8 cellular contexts compared by ENCODE assay signal in the genomic region with DNA sequence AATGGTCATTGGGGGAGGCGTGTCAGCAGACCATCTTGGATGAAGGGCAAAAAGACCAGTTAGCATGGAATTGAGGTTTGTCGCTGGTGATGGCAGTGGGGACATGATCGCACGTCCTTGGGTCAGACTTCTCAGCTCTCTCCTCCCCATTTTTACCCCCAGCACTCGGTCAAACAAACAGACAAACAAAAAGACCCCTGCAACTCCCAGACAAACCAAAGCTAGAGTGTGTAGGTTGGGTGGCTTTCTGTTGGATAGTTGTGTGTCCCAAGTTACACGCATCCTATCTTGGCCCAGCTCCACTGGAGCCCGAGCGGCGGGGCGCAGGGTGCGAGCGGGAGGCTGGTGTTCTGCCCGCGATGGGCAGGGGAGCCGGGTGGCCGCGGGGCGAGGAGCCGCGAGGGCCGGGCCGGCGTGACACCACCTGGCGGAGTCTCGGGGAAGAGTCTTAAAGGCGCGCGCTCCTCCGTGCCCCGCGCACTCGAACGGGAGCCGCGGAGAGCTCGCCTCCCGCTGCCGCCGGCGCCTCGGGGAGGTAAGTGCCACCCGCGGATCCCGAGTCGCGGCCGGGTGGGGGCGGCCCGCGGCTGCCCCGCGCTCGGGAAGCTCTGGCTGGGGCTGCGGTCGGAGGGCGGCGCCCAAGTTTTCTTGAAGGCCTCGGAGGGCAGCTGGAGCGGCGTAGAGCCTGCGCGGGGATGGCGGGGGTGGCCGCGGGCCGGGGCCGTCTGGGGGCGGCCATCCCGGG. TPM values are rescaled to one million over a fixed set of nuclear protein-coding genes. Genes with fewer than 3 reads are reported as not detected.
A peak's percentile ranks its signal among the peaks of the same experiment; 100 is the strongest.
DNase-seq lines count a peak whose midpoint lies in the region; ATAC-seq lines count a peak whose summit lies in the region.

No MANE protein-coding gene starts in this region.

- peak; percentile 58 to 73 for ATAC-seq in right cardiac atrium
- ATAC-seq in GM19023 (IDR thresholded peaks at IDR 0.05; ENCODE audit: unreplicated experiment): no peak
- no peak for ATAC-seq in HG02840 (IDR thresholded peaks at IDR 0.05; ENCODE audit: low FRiP score, unreplicated experiment)

- DNase-seq in NCI-H345 (lab: John Stamatoyannopoulos, UW) (peak; percentile 3), NCI-H345 treated with DMSO at 0.1 percent for 48 hours (lab: John Stamatoyannopoulos, UW; ENCODE audit: unreplicated experiment) (no peak), right cardiac atrium (peak; percentile 42 to 69 (median 65)), UCSD-AML1 (lab: John Stamatoyannopoulos, UW; ENCODE audit: unreplicated experiment) (no peak)
- peak; percentile 71 for DNase-seq in activated CD8-positive, alpha-beta memory T cell treated with anti-CD3 and anti-CD28 coated beads, Interleukin-2, amount 50 U/mL, for 48 hours

- H3K9me3 ChIP-seq in right cardiac atrium (ENCODE audit: control insufficient read depth, low read length) (no peaks in the 10 kb centered on the region), skeletal muscle satellite cell (replicated peaks; ENCODE audit: low read length) (no peaks in the 10 kb centered on the region)

- no peak overlapping the region for H3K9ac ChIP-seq in skeletal muscle satellite cell (ENCODE audit: low read depth, low read length)

- H3K4me3 ChIP-seq in right cardiac atrium (ENCODE audit: low read length): peak overlapping the region; percentile 80
- no peak overlapping the region for H3K4me3 ChIP-seq in skeletal muscle satellite cell (ENCODE audit: low read length)

- 1% methylated on average over 69 of the region's 69 CpGs for WGBS in right cardiac atrium

- H3K27ac ChIP-seq in right cardiac atrium (ENCODE audit: low read length): no peak overlapping the region

- H3K4me1 ChIP-seq in right cardiac atrium (ENCODE audit: control insufficient read depth, insufficient read depth, low read length) (no peaks in the 10 kb centered on the region), skeletal muscle satellite cell (ENCODE audit: control insufficient read depth, insufficient read depth, low read length) (no peaks in the 10 kb centered on the region)

- H3K4me2 ChIP-seq in skeletal muscle satellite cell (ENCODE audit: low read length): peak overlapping the region; percentile 20

- H3K36me3 ChIP-seq in skeletal muscle satellite cell (ENCODE audit: insufficient read depth, low read length): no peaks in the 10 kb centered on the region

- H3K27me3 ChIP-seq in right cardiac atrium (ENCODE audit: control insufficient read depth, insufficient read depth): no peaks in the 10 kb centered on the region
- H3K27me3 ChIP-seq in skeletal muscle satellite cell (ENCODE audit: control insufficient read depth, insufficient read depth, low read length): peaks cover 21% of the 10 kb centered on the region

- intact Hi-C loops in right cardiac atrium (cut with DNase I): no loop called here

RNA-seq across cellular contexts. Expression of gene NTN1, which starts 18.5 kb away (rescaled TPM):
- 100 to 1,000 TPM; 140 to 265 (median 184) TPM for total RNA-seq in right cardiac atrium
- 90.5 TPM for polyA plus RNA-seq in right cardiac atrium
- under 0.01 TPM in 2 replicates for total RNA-seq in skeletal muscle satellite cell (2012; rRNA removed)

RNA-seq across cellular contexts. Expression of gene PIK3R5, which starts 37.3 kb away (rescaled TPM):
- total RNA-seq in right cardiac atrium: 1 to 10 TPM; 2.7 to 5.2 (median 5.0) TPM
- 2.0 TPM for polyA plus RNA-seq in right cardiac atrium
- total RNA-seq in skeletal muscle satellite cell (2012; rRNA removed): not detected in 2 replicates

Comparison
In these comparisons a context has a peak if more than half of its experiments do, and no peak if none do; other contexts are left out.
1. DNase-seq: peak in NCI-H345 (single experiment), activated CD8-positive, alpha-beta memory T cell treated with anti-CD3 and anti-CD28 coated beads, Interleukin-2, amount 50 U/mL, for 48 hours (single experiment) and right cardiac atrium (3 of 3); none in NCI-H345 treated with DMSO at 0.1 percent for 48 hours (single experiment) and UCSD-AML1 (single experiment).
2. ATAC-seq: peak in right cardiac atrium (2 of 2); none in GM19023 (single experiment) and HG02840 (single experiment).